Comparison of ENCODE assay signal across 1 cellular context in genomic region chr19:2701361-2702169, GRCh38.
A peak's percentile ranks its signal among the peaks of the same experiment; 100 is the strongest.
TF ChIP-seq lines count a peak whose summit lies in the region.

No MANE protein-coding gene starts in this region.

TF ChIP-seq in GM12878, 131 proteins besides CTCF, POLR2A, EP300 and RAD21:
- peak; percentile 72 for TF ChIP-seq PKNOX1 (IDR thresholded peaks at IDR 0.05)
- TF ChIP-seq SUZ12 (IDR thresholded peaks at IDR 0.05; ENCODE audit: unreplicated experiment): no peak
